ENCODE assay signal across 17 cellular contexts in genomic region chr7:30836991-30837390, GRCh38.
DNase-seq lines count a peak whose midpoint lies in the region; ATAC-seq and TF ChIP-seq lines count a peak whose summit lies in the region.
"Had no signal": no experiment of that assay in that cellular context is flagged by ENCODE, and none has a peak within 500 bp of the region (broad histone marks: within the 10 kb centered on the region; RNA-seq: fewer than 3 reads in every experiment).

No MANE protein-coding gene starts in this region.

- H2BK120ac ChIP-seq in H9 (ENCODE audit: low read depth, low read length, poor library complexity, severe bottlenecking), result no peak overlapping the region

- H2AFZ ChIP-seq in H9 (ENCODE audit: low read length) (no peak overlapping the region), MM.1S (ENCODE audit: low read length) (no peak overlapping the region)
- H2AFZ ChIP-seq: GM23248 had no signal

- H3K36me3 ChIP-seq in upper lobe of right lung (peaks cover 28% of the 10 kb centered on the region), MM.1S (replicated peaks; ENCODE audit: insufficient read depth, low read length) (no peaks in the 10 kb centered on the region)

- H3K4me1 ChIP-seq in H9 (ENCODE audit: insufficient read depth, low read length), result no peaks in the 10 kb centered on the region
- H3K4me1 ChIP-seq in upper lobe of right lung, result peaks cover 7% of the 10 kb centered on the region
- no peaks in the 10 kb centered on the region for H3K4me1 ChIP-seq in MM.1S (ENCODE audit: low read length)
- H3K4me1 ChIP-seq: BLaER1 had no signal

- no peak overlapping the region for H3K27ac ChIP-seq in H9 (ENCODE audit: insufficient read length, low read depth, low read length)
- no peak overlapping the region for H3K27ac ChIP-seq in upper lobe of right lung
- no peak overlapping the region for H3K27ac ChIP-seq in MM.1S (ENCODE audit: low read length)
- H3K27ac ChIP-seq: BLaER1, GM23248, HL-60 had no signal

- H3K36me3 Mint-ChIP-seq in H9 (ENCODE audit: insufficient read depth in 1 of 3, low read depth in 3 of 3) (peaks cover 23 to 35% (median 24%) of the 10 kb centered on the region in 3 experiments), mesothelial cell of epicardium (peaks cover 35% of the 10 kb centered on the region)
- H3K36me3 Mint-ChIP-seq: CD14-positive monocyte had no signal

- no peak overlapping the region for H3K4me3 Mint-ChIP-seq in H9
- H3K4me3 Mint-ChIP-seq in mesothelial cell of epicardium, result no peak overlapping the region
- H3K4me3 Mint-ChIP-seq: CD14-positive monocyte; CD4-positive, alpha-beta memory T cell had no signal

- no peaks in the 10 kb centered on the region for H3K9me2 ChIP-seq in MM.1S (replicated peaks; ENCODE audit: insufficient read depth, low read length)

- H3K4me3 ChIP-seq in upper lobe of right lung (no peak overlapping the region), MM.1S (ENCODE audit: low read length) (no peak overlapping the region)
- H3K4me3 ChIP-seq: BLaER1, GM23248 had no signal

- H3K79me2 ChIP-seq in H9 (ENCODE audit: insufficient read depth, low read length) (no peaks in the 10 kb centered on the region), MM.1S (ENCODE audit: low read length) (no peaks in the 10 kb centered on the region)

- H3K9me3 ChIP-seq in H9 (ENCODE audit: control insufficient read depth, low read depth, low read length), result no peaks in the 10 kb centered on the region
- H3K9me3 ChIP-seq in upper lobe of right lung, result no peaks in the 10 kb centered on the region
- no peaks in the 10 kb centered on the region for H3K9me3 ChIP-seq in MM.1S (replicated peaks; ENCODE audit: insufficient read depth, low read length)

- no CpG with 5 or more reads among the region's 7 CpGs for WGBS in H9 (ENCODE audit: extremely low coverage, insufficient read length, low lambda C conversion rate)

- H3K9ac ChIP-seq in H9 (ENCODE audit: extremely low read depth, insufficient read length, low read length) (no peak overlapping the region), MM.1S (ENCODE audit: low read length) (no peak overlapping the region)
- H3K9ac ChIP-seq: BLaER1, GM23248 had no signal

- H3F3A ChIP-seq in MM.1S (ENCODE audit: insufficient read depth, low read length), result no peaks in the 10 kb centered on the region

- no peak overlapping the region for H2BK20ac ChIP-seq in H9 (ENCODE audit: low read depth, low read length, poor library complexity, severe bottlenecking)

- H3K9me3 Mint-ChIP-seq in H9 (peaks cover 25 to 32% of the 10 kb centered on the region in 2 experiments), mesothelial cell of epicardium (peaks cover 20% of the 10 kb centered on the region)

- no peak for TF ChIP-seq CTCF in H9 (conservative IDR thresholded peaks at IDR 0.05)
- no peak for TF ChIP-seq CTCF in upper lobe of right lung (IDR thresholded peaks at IDR 0.05)
- no peak for TF ChIP-seq CTCF in MM.1S (IDR thresholded peaks at IDR 0.05; ENCODE audit: low read length)
- TF ChIP-seq CTCF in mesothelial cell of epicardium (IDR thresholded peaks at IDR 0.05; ENCODE audit: unreplicated experiment), result no peak

- H3K18ac ChIP-seq in H9 (ENCODE audit: insufficient read length, low read depth, low read length), result no peak overlapping the region

- H2BK12ac ChIP-seq in H9 (ENCODE audit: insufficient read length, low read depth, low read length), result no peak overlapping the region

- intact Hi-C loops in upper lobe of right lung (cut with DNase I), result no loop called here

- H3K4ac ChIP-seq in H9 (ENCODE audit: low read depth, low read length), result no peak overlapping the region

- H3K27me3 Mint-ChIP-seq in H9 (ENCODE audit: low read depth), result peaks cover 5% of the 10 kb centered on the region
- H3K27me3 Mint-ChIP-seq in mesothelial cell of epicardium (ENCODE audit: low read depth), result no peaks in the 10 kb centered on the region
- H3K27me3 Mint-ChIP-seq: CD4-positive, alpha-beta memory T cell had no signal

- no peak overlapping the region for H2AK5ac ChIP-seq in H9 (ENCODE audit: insufficient read length, low read length)

- H4K20me1 ChIP-seq in H9 (ENCODE audit: control insufficient read depth, insufficient read depth, insufficient read length) (no peaks in the 10 kb centered on the region), MM.1S (ENCODE audit: insufficient read depth, low read length) (no peaks in the 10 kb centered on the region)
- H4K20me1 ChIP-seq: BLaER1 had no signal

- H3K4me1 Mint-ChIP-seq in H9, result peaks cover 4% of the 10 kb centered on the region in 2 experiments; a peak in 1 of 4 replicates
- H3K4me1 Mint-ChIP-seq in mesothelial cell of epicardium, result peaks cover 7% of the 10 kb centered on the region
- H3K4me1 Mint-ChIP-seq: CD14-positive monocyte; CD4-positive, alpha-beta memory T cell had no signal

- ATAC-seq in upper lobe of right lung, result peak; percentile 38
- no peak for ATAC-seq in GM21786 (IDR thresholded peaks at IDR 0.05; ENCODE audit: unreplicated experiment)

- H3K23ac ChIP-seq in H9 (ENCODE audit: insufficient read length, low read depth, low read length), result no peak overlapping the region

- DNase-seq in H9, result peak; percentile 8
- DNase-seq in activated CD8-positive, alpha-beta memory T cell treated with anti-CD3 and anti-CD28 coated beads, Interleukin-2, amount 50 U/mL, for 48 hours, result peak; percentile 22
- DNase-seq in mesenteric fat pad (ENCODE audit: low spot score), result peak; percentile 86
- DNase-seq in upper lobe of right lung, result no peak
- DNase-seq in DMS114 treated with DMSO at 0.1 percent for 48 hours (lab: John Stamatoyannopoulos, UW; ENCODE audit: unreplicated experiment), result no peak
- no peak for DNase-seq in MM.1S
- DNase-seq in mesothelial cell of epicardium (ENCODE audit: low spot score in 2 of 2, unreplicated experiment in 2 of 2), result no peak
- DNase-seq: 8988T; CD4-positive, alpha-beta memory T cell; DMS79 treated with DMSO at 0.1 percent for 48 hours; GF-D8; GM23248; HCEC 1CT had no signal

- H3K27me3 ChIP-seq in H9 (ENCODE audit: insufficient read depth, low read length) (no peaks in the 10 kb centered on the region), upper lobe of right lung (no peaks in the 10 kb centered on the region), MM.1S (replicated peaks; ENCODE audit: insufficient read depth, low read length) (no peaks in the 10 kb centered on the region)
- H3K27me3 ChIP-seq: BLaER1 had no signal

- H2BK15ac ChIP-seq in H9 (ENCODE audit: low read depth, low read length), result no peak overlapping the region

- no peak overlapping the region for H3K56ac ChIP-seq in H9 (ENCODE audit: insufficient read length, low read depth, low read length)

- H4K5ac ChIP-seq in H9 (ENCODE audit: insufficient read length, low read depth, low read length), result no peak overlapping the region

- H3K4me2 ChIP-seq in H9 (ENCODE audit: insufficient read depth, insufficient read length, low read length) (no peak overlapping the region), MM.1S (ENCODE audit: low read depth, low read length) (no peak overlapping the region)
- H3K4me2 ChIP-seq: BLaER1 had no signal

- no peaks in the 10 kb centered on the region for H3K79me1 ChIP-seq in H9 (ENCODE audit: insufficient read depth, low read depth, low read length, poor library complexity, severe bottlenecking)

- no peak overlapping the region for H4K91ac ChIP-seq in H9 (ENCODE audit: insufficient read length, low read depth, low read length)

- no peaks in the 10 kb centered on the region for H3K23me2 ChIP-seq in H9 (ENCODE audit: insufficient read length, low read depth, low read length, poor library complexity, severe bottlenecking)

- H4K8ac ChIP-seq in H9 (replicated peaks; ENCODE audit: insufficient read length, low read depth, low read length), result no peak overlapping the region

- H3T11ph ChIP-seq in H9 (ENCODE audit: low read length), result no peak overlapping the region

- H3K27ac Mint-ChIP-seq in H9, result no peak overlapping the region
- no peak overlapping the region for H3K27ac Mint-ChIP-seq in mesothelial cell of epicardium
- H3K27ac Mint-ChIP-seq: CD14-positive monocyte; CD4-positive, alpha-beta memory T cell had no signal

- H3K14ac ChIP-seq in H9 (ENCODE audit: insufficient read depth, low read length), result no peak overlapping the region

- no peak overlapping the region for H2BK5ac ChIP-seq in H9 (ENCODE audit: insufficient read length, low read length)

Comparison
In these comparisons a context has a peak if more than half of its experiments do, and no peak if none do; other contexts are left out.
1. DNase-seq: peak in H9 (single experiment), activated CD8-positive, alpha-beta memory T cell treated with anti-CD3 and anti-CD28 coated beads, Interleukin-2, amount 50 U/mL, for 48 hours (single experiment) and mesenteric fat pad (single experiment); none in upper lobe of right lung (single experiment), DMS114 treated with DMSO at 0.1 percent for 48 hours (single experiment), MM.1S (single experiment) and mesothelial cell of epicardium (0 of 2).